In genomic region chr9:134707031-134707680, GRCh38 we compare ENCODE assay signal across 9 cellular contexts.
DNase-seq lines count a peak whose midpoint lies in the region; ATAC-seq, FAIRE-seq and TF ChIP-seq lines count a peak whose summit lies in the region.
"Had no signal": no experiment of that assay in that cellular context is flagged by ENCODE, and none has a peak within 500 bp of the region (broad histone marks: within the 10 kb centered on the region; RNA-seq: fewer than 3 reads in every experiment).

No MANE protein-coding gene starts in this region.

- no peak overlapping the region for H3K23ac ChIP-seq in IMR-90 (ENCODE audit: low read depth, low read length)

- CTCF ChIA-PET in IMR-90 (lab: Yijun Ruan, JAX) = no interaction called here

- H4K20me1 ChIP-seq in IMR-90 (ENCODE audit: insufficient read depth, low read length) = peaks cover 92% of the 10 kb centered on the region
- no peaks in the 10 kb centered on the region for H4K20me1 ChIP-seq in MM.1S (ENCODE audit: insufficient read depth, low read length)

- H2BK20ac ChIP-seq in IMR-90 (ENCODE audit: low read depth, low read length) = no peak overlapping the region

- H3K4me3 ChIP-seq in IMR-90 (ENCODE audit: insufficient read depth, low read depth, low read length) (no peak overlapping the region), kidney (ENCODE audit: low read length in 2 of 2) (no peak overlapping the region), thyroid gland (replicated peaks in 1 of 3) (no peak overlapping the region), MM.1S (ENCODE audit: low read length) (no peak overlapping the region)

- no peak overlapping the region for H2BK15ac ChIP-seq in IMR-90 (ENCODE audit: low read depth, low read length)

- no peak overlapping the region for H4K91ac ChIP-seq in IMR-90 (ENCODE audit: insufficient read depth, low read depth, low read length)

- H2BK120ac ChIP-seq in IMR-90 (ENCODE audit: low read depth, low read length) = no peak overlapping the region

- no peak overlapping the region for H3K18ac ChIP-seq in IMR-90 (ENCODE audit: low read depth, low read length)

- H3K27me3 ChIP-seq in IMR-90 (ENCODE audit: control insufficient read depth, insufficient read depth, low read length) (no peaks in the 10 kb centered on the region), thyroid gland (no peaks in the 10 kb centered on the region), MM.1S (replicated peaks; ENCODE audit: insufficient read depth, low read length) (peaks cover 80% of the 10 kb centered on the region)

- H3K4ac ChIP-seq in IMR-90 (ENCODE audit: low read depth, low read length) = no peak overlapping the region

- DNase-seq in IMR-90 = peak; percentile 88
- peak; percentile 60 for DNase-seq in amniotic stem cell (lab: John Stamatoyannopoulos, UW)
- DNase-seq in kidney = peak; percentile 93
- peak; percentile 61 to 78 for DNase-seq in thyroid gland
- DNase-seq in KG1 (lab: John Stamatoyannopoulos, UW) = no peak
- DNase-seq in activated gamma-delta T cell (lab: John Stamatoyannopoulos, UW) = no peak
- DNase-seq in MM.1S = no peak
- DNase-seq: natural killer cell had no signal

- in situ Hi-C loops in IMR-90 (cut with MboI; ENCODE audit: low sequenced_read_pairs) = no loop called here

- peak overlapping the region; percentile 28 for H3K27ac ChIP-seq in IMR-90 (ENCODE audit: insufficient read depth, low read length)
- H3K27ac ChIP-seq in kidney (ENCODE audit: low read depth in 2 of 2, low read length in 2 of 2) = no peak overlapping the region
- peak overlapping the region in 2 of 3 donors; percentile 17 to 34 for H3K27ac ChIP-seq in thyroid gland
- H3K27ac ChIP-seq in MM.1S (ENCODE audit: low read length) = no peak overlapping the region

- H4K5ac ChIP-seq in IMR-90 (ENCODE audit: low read depth, low read length) = no peak overlapping the region

- intact Hi-C loops in IMR-90 (cut with micrococcal nuclease) = loop anchor here (2.0 kb wide), 1 partner anchor 32 kb away; no protein-coding TSS in a partner anchor
- intact Hi-C loops in kidney (cut with DNase I) = no loop called here
- intact Hi-C loops in thyroid gland (cut with DNase I) = no loop called here

- peaks cover 24% of the 10 kb centered on the region for H3K4me1 ChIP-seq in IMR-90 (ENCODE audit: control insufficient read depth, insufficient read depth, low read length)
- peaks cover 0 to 4% of the 10 kb centered on the region in 2 donors for H3K4me1 ChIP-seq in kidney (ENCODE audit: control insufficient read depth in 1 of 2, insufficient read depth in 1 of 2, low read depth in 1 of 2, low read length in 2 of 2)
- H3K4me1 ChIP-seq in thyroid gland = peaks cover 0 to 25% of the 10 kb centered on the region in 2 donors
- H3K4me1 ChIP-seq in MM.1S (ENCODE audit: low read length) = no peaks in the 10 kb centered on the region

- dilution Hi-C loops in IMR-90 (cut with HindIII; ENCODE audit: low sequenced_read_pairs, unreplicated experiment) = no loop called here

- TF ChIP-seq POLR2A in IMR-90 (IDR thresholded peaks at IDR 0.05; ENCODE audit: low read depth, low read length) (no peak), thyroid gland (IDR thresholded peaks at IDR 0.05) (no peak)

- peak; percentile 88 for ATAC-seq in IMR-90 (ENCODE audit: low read depth)
- ATAC-seq in HG03469 (IDR thresholded peaks at IDR 0.05; ENCODE audit: unreplicated experiment) = no peak
- ATAC-seq: natural killer cell had no signal

- no peak overlapping the region for H3K4me2 ChIP-seq in IMR-90 (ENCODE audit: low read depth, low read length)
- H3K4me2 ChIP-seq in MM.1S (ENCODE audit: low read depth, low read length) = no peak overlapping the region

- BruUV-seq in IMR-90 (replicated peaks; lab: Mats Ljungman, UMichigan) = no TSS peak

- H3K79me2 ChIP-seq in MM.1S (ENCODE audit: low read length) = no peaks in the 10 kb centered on the region

- H3K9me1 ChIP-seq in IMR-90 (ENCODE audit: insufficient read depth, low read length) = peaks cover 7% of the 10 kb centered on the region

- H2AK9ac ChIP-seq in IMR-90 (replicated peaks; ENCODE audit: low read depth, low read length, poor library complexity) = peak overlapping the region; percentile 84

- H2BK5ac ChIP-seq in IMR-90 (ENCODE audit: low read depth, low read length, poor library complexity, severe bottlenecking) = no peak overlapping the region

- no peaks in the 10 kb centered on the region for H3K9me2 ChIP-seq in MM.1S (replicated peaks; ENCODE audit: insufficient read depth, low read length)

- H3K79me1 ChIP-seq in IMR-90 (ENCODE audit: low read depth in 1 of 2, low read length in 2 of 2) = peaks cover 12 to 88% of the 10 kb centered on the region in 2 experiments

- H3K36me3 ChIP-seq in IMR-90 (ENCODE audit: control insufficient read depth, insufficient read depth, low read length) = peaks cover 70% of the 10 kb centered on the region
- H3K36me3 ChIP-seq in kidney (ENCODE audit: control insufficient read depth in 1 of 2, insufficient read depth in 2 of 2, low read length in 2 of 2) = no peaks in the 10 kb centered on the region
- H3K36me3 ChIP-seq in thyroid gland = no peaks in the 10 kb centered on the region
- H3K36me3 ChIP-seq in MM.1S (replicated peaks; ENCODE audit: insufficient read depth, low read length) = no peaks in the 10 kb centered on the region

- H3K56ac ChIP-seq in IMR-90 (ENCODE audit: extremely low read depth, insufficient read depth, low read length) = no peak overlapping the region

- H3K14ac ChIP-seq in IMR-90 (replicated peaks; ENCODE audit: low read depth, low read length) = no peak overlapping the region

- TF ChIP-seq RAD21 in IMR-90 (IDR thresholded peaks at IDR 0.05; ENCODE audit: low read length) = no peak

- H2AFZ ChIP-seq in IMR-90 (replicated peaks; ENCODE audit: low read length, poor library complexity) (peak overlapping the region; percentile 62), MM.1S (ENCODE audit: low read length) (no peak overlapping the region)

- no peak overlapping the region for H3K9ac ChIP-seq in IMR-90 (ENCODE audit: low read depth, low read length)
- no peak overlapping the region for H3K9ac ChIP-seq in kidney (ENCODE audit: low read length in 2 of 2)
- H3K9ac ChIP-seq in MM.1S (ENCODE audit: low read length) = no peak overlapping the region

- H3F3A ChIP-seq in MM.1S (ENCODE audit: insufficient read depth, low read length) = no peaks in the 10 kb centered on the region

- no peak overlapping the region for H2AK5ac ChIP-seq in IMR-90 (ENCODE audit: low read depth, low read length)

- FAIRE-seq in kidney (lab: Jason Lieb, UNC) = no peak

- no peaks in the 10 kb centered on the region for H3K9me3 ChIP-seq in IMR-90 (ENCODE audit: control insufficient read depth, insufficient read depth, low read length)
- no peaks in the 10 kb centered on the region for H3K9me3 ChIP-seq in kidney (ENCODE audit: control insufficient read depth in 1 of 2, low read length in 2 of 2)
- H3K9me3 ChIP-seq in thyroid gland = no peaks in the 10 kb centered on the region
- no peaks in the 10 kb centered on the region for H3K9me3 ChIP-seq in MM.1S (replicated peaks; ENCODE audit: insufficient read depth, low read length)

- no peak overlapping the region for H4K8ac ChIP-seq in IMR-90 (ENCODE audit: low read depth in 2 of 2, low read length in 2 of 2)

- POLR2A ChIA-PET in IMR-90 (lab: Charles Lee; ENCODE audit: unreplicated experiment) = interaction anchor here (0.5 kb wide), 1 partner anchor 508 kb away, joined by 4 read pairs; no protein-coding TSS in a partner anchor

- TF ChIP-seq CTCF in IMR-90 (conservative IDR thresholded peaks at IDR 0.05; ENCODE audit: low read depth, low read length) (no peak), kidney (IDR thresholded peaks at IDR 0.05; ENCODE audit: borderline replicate concordance, extremely low read depth, insufficient read depth) (no peak), thyroid gland (IDR thresholded peaks at IDR 0.05) (no peak), MM.1S (IDR thresholded peaks at IDR 0.05; ENCODE audit: low read length) (no peak)

- 28% methylated on average over 8 of the region's 19 CpGs; no CpG with 5 or more reads in 1 of the 2 experiments for WGBS in IMR-90 (ENCODE audit: extremely low coverage in 2 of 2, insufficient read length in 1 of 2), 2 experiments
- 19 to 22% methylated on average over 12 to 14 of the region's 19 CpGs for WGBS in thyroid gland, 2 donors

TF ChIP-seq in IMR-90, 13 proteins besides CTCF, POLR2A, EP300 and RAD21:
- no peak for TF ChIP-seq NFE2L2 (IDR thresholded peaks at IDR 0.05; ENCODE audit: low read depth, low read length)
- TF ChIP-seq FOS (IDR thresholded peaks at IDR 0.05; ENCODE audit: low read depth, low read length) = no peak
- TF ChIP-seq MAZ (IDR thresholded peaks at IDR 0.05; ENCODE audit: borderline replicate concordance, low read depth, low read length) = peak; percentile 69; the same call in 1 of the 2 replicates
- TF ChIP-seq ELK1 (IDR thresholded peaks at IDR 0.05; ENCODE audit: borderline replicate concordance, low read depth, low read length) = no peak

Comparison
In these comparisons a context has a peak if more than half of its experiments do, and no peak if none do; other contexts are left out.
1. DNase-seq: peak in IMR-90 (single experiment), amniotic stem cell (single experiment), kidney (single experiment) and thyroid gland (2 of 2); none in KG1 (single experiment), activated gamma-delta T cell (single experiment) and MM.1S (single experiment).
2. H3K27ac ChIP-seq: peak in IMR-90 (single experiment) and thyroid gland (2 of 3); none in kidney (0 of 2) and MM.1S (single experiment).